1 cellular context compared by ENCODE assay signal in the genomic region with DNA sequence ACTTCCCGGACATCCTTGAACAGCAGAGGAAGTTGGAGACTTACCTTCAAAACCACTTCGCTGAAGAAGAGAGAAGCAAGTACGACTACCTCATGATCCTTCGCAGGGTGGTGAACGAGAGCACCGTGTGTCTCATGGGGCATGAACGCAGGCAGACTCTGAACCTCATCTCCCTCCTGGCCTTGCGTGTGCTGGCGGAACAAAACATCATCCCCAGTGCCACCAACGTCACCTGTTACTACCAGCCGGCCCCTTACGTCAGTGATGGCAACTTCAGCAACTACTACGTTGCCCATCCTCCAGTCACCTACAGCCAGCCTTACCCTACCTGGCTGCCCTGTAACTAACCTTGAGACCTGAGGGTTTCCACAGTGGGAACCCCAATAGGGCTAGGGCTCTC.
TF ChIP-seq lines count a peak whose summit lies in the region.

No MANE protein-coding gene starts in this region.

TF ChIP-seq in H1, 55 proteins besides CTCF, POLR2A, EP300 and RAD21:
- TF ChIP-seq TEAD4 (IDR thresholded peaks at IDR 0.05; ENCODE audit: low read depth, low read length) (no peak), TBP (IDR thresholded peaks at IDR 0.05; ENCODE audit: low read depth, low read length) (no peak), KDM5A (IDR thresholded peaks at IDR 0.05; ENCODE audit: low read length) (no peak), TAF7 (optimal IDR thresholded peaks at IDR 0.05; ENCODE audit: borderline replicate concordance, low read depth, low read length) (no peak), POLR2AphosphoS5 (IDR thresholded peaks at IDR 0.05; ENCODE audit: low read depth, low read length) (no peak), ZNF274 (IDR thresholded peaks at IDR 0.05; ENCODE audit: borderline replicate concordance, extremely low read depth, low read length) (no peak), TAF1 (IDR thresholded peaks at IDR 0.05; ENCODE audit: low read depth, low read length) (no peak), FOSL1 (IDR thresholded peaks at IDR 0.05; ENCODE audit: insufficient read depth, low read depth, low read length) (no peak), PHF8 (conservative IDR thresholded peaks at IDR 0.05; ENCODE audit: low read depth, low read length) (no peak), SIN3A (conservative IDR thresholded peaks at IDR 0.05 in 1 of 2, IDR thresholded peaks at IDR 0.05 in 1 of 2; ENCODE audit: low read depth in 1 of 2, low read length in 2 of 2) (no peak), SP4 (IDR thresholded peaks at IDR 0.05; ENCODE audit: low read length) (no peak), YY1 (IDR thresholded peaks at IDR 0.05; ENCODE audit: low read depth, low read length) (no peak), EZH2 (IDR thresholded peaks at IDR 0.05; ENCODE audit: low read depth, low read length, severe bottlenecking) (no peak), TCF12 (IDR thresholded peaks at IDR 0.05; ENCODE audit: low read depth, low read length) (no peak), NRF1 (IDR thresholded peaks at IDR 0.05; ENCODE audit: low read depth, low read length) (no peak), CEBPB (IDR thresholded peaks at IDR 0.05; ENCODE audit: low read depth, low read length) (no peak), CHD1 (IDR thresholded peaks at IDR 0.05; ENCODE audit: low read depth, low read length) (no peak), SIRT6 (IDR thresholded peaks at IDR 0.05; ENCODE audit: low read length) (no peak)
- TF ChIP-seq, protein P1, sequence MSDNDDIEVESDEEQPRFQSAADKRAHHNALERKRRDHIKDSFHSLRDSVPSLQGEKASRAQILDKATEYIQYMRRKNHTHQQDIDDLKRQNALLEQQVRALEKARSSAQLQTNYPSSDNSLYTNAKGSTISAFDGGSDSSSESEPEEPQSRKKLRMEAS (IDR thresholded peaks at IDR 0.05), result no peak
